ENCODE assay signal across 16 cellular contexts in the genomic region with DNA sequence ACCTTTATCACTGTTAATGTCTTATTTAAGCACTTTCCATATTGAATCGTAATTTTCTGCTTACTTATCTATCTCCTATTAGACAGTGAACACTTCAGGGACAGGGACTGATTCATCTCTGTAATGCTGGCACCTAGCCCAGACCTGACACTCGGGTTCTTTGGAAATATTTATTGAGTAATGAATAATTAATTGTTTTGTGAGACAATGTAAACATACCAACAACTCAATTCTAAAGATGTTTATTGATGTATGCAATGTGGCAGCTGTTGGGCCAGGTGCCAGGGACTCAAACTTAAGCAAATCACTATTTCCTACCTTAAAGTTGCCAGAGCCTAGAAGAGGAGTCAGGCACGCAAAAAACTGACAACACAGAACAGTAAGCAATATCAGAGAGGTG.
A peak's percentile ranks its signal among the peaks of the same experiment; 100 is the strongest.
DNase-seq lines count a peak whose midpoint lies in the region; ATAC-seq and TF ChIP-seq lines count a peak whose summit lies in the region.
"Had no signal": no experiment of that assay in that cellular context is flagged by ENCODE, and none has a peak within 500 bp of the region (broad histone marks: within the 10 kb centered on the region; RNA-seq: fewer than 3 reads in every experiment).

No MANE protein-coding gene starts in this region.

- 64% methylated on average over 3 of the region's 3 CpGs for WGBS in mammary epithelial cell (ENCODE audit: low coverage, missing lambda C conversion rate)

- H3K27ac ChIP-seq in mammary epithelial cell (ENCODE audit: insufficient read depth, low read depth, low read length): no peak overlapping the region
- H3K27ac ChIP-seq: lower lobe of right lung, stomach had no signal

- no peak overlapping the region for H3K9ac ChIP-seq in mammary epithelial cell (ENCODE audit: insufficient read depth, low read length)

- DNase-seq in NCI-H146 (lab: John Stamatoyannopoulos, UW) (peak; percentile 9), NCI-H146 treated with DMSO at 0.1 percent for 48 hours (lab: John Stamatoyannopoulos, UW; ENCODE audit: unreplicated experiment) (no peak), NCI-H345 treated with DMSO at 0.1 percent for 48 hours (lab: John Stamatoyannopoulos, UW; ENCODE audit: unreplicated experiment) (peak; percentile 79), mammary epithelial cell (peak; percentile 41), pons (ENCODE audit: low spot score) (peak; percentile 15), NCI-H1048 (lab: John Stamatoyannopoulos, UW) (no peak), Kasumi-1 (lab: John Stamatoyannopoulos, UW) (no peak)
- DNase-seq: activated CD4-positive, alpha-beta memory T cell treated with anti-CD3 and anti-CD28 coated beads, Interleukin-2, amount 10 ng/mL, durations not matched to agents 7 days and 5 days; activated naive CD4-positive, alpha-beta T cell treated with Interleukin-2 at 50 U/mL for 16 hours; cerebellar nuclear complex; lower lobe of right lung; NCI-H1436; stimulated activated CD4-positive, alpha-beta T cell treated with anti-CD3 and anti-CD28 coated beads, Interleukin-4, amount 100 ng/mL, for 24 hours; stomach; SW 1271 had no signal

- no peaks in the 10 kb centered on the region for H3K79me2 ChIP-seq in mammary epithelial cell (ENCODE audit: insufficient read depth, low read length)

- no peak overlapping the region for H3K4me3 ChIP-seq in mammary epithelial cell (replicated peaks in 1 of 3; ENCODE audit: insufficient read depth in 1 of 3, low read depth in 2 of 3, low read length in 3 of 3)
- H3K4me3 ChIP-seq: lower lobe of right lung, stomach had no signal

- in situ Hi-C loops in mammary epithelial cell (cut with MboI; ENCODE audit: low sequenced_read_pairs in 2 of 2): no loop called here

- ATAC-seq in GM18520 (IDR thresholded peaks at IDR 0.05; ENCODE audit: unreplicated experiment): no peak
- ATAC-seq: lower lobe of right lung had no signal

- no peak overlapping the region for H3K4me2 ChIP-seq in mammary epithelial cell (ENCODE audit: insufficient read depth, low read depth, low read length)

- no peaks in the 10 kb centered on the region for H3K36me3 ChIP-seq in mammary epithelial cell (ENCODE audit: insufficient read depth, low read length)
- H3K36me3 ChIP-seq: lower lobe of right lung, stomach had no signal

- dilution Hi-C loops in mammary epithelial cell (cut with HindIII; ENCODE audit: low sequenced_read_pairs): no loop called here

- CTCF ChIA-PET in mammary epithelial cell (lab: Charles Lee; ENCODE audit: low non-redundant PET): interaction anchor here (0.7 kb wide), 1 partner anchor 788 kb away, joined by 3 read pairs; no protein-coding TSS in a partner anchor

- H3K9me3 ChIP-seq in mammary epithelial cell (replicated peaks; ENCODE audit: insufficient read depth, low read length): no peaks in the 10 kb centered on the region
- H3K9me3 ChIP-seq: lower lobe of right lung, stomach had no signal

- no TSS peak for BruUV-seq in mammary epithelial cell (replicated peaks; lab: Mats Ljungman, UMichigan)

- H3K27me3 ChIP-seq in mammary epithelial cell (ENCODE audit: insufficient read depth, low read length): no peaks in the 10 kb centered on the region
- H3K27me3 ChIP-seq: stomach had no signal

- no peak for TF ChIP-seq CTCF in mammary epithelial cell (conservative IDR thresholded peaks at IDR 0.05 in 1 of 2, IDR thresholded peaks at IDR 0.05 in 1 of 2; ENCODE audit: extremely low read depth in 1 of 2, insufficient read depth in 1 of 2, low read depth in 1 of 2, low read length in 2 of 2)

- no peaks in the 10 kb centered on the region for H3K4me1 ChIP-seq in mammary epithelial cell (ENCODE audit: insufficient read depth, low read length)
- H3K4me1 ChIP-seq: lower lobe of right lung had no signal

- H4K20me1 ChIP-seq in mammary epithelial cell (ENCODE audit: insufficient read depth, low read length): no peaks in the 10 kb centered on the region

- no peak overlapping the region for H2AFZ ChIP-seq in mammary epithelial cell (ENCODE audit: low read depth, low read length)

- intact Hi-C loops in mammary epithelial cell (cut with micrococcal nuclease): no loop called here

Comparison
In these comparisons a context has a peak if more than half of its experiments do, and no peak if none do; other contexts are left out.
1. DNase-seq: peak in NCI-H146 (single experiment), NCI-H345 treated with DMSO at 0.1 percent for 48 hours (single experiment), mammary epithelial cell (single experiment) and pons (single experiment); none in NCI-H146 treated with DMSO at 0.1 percent for 48 hours (single experiment), NCI-H1048 (single experiment) and Kasumi-1 (0 of 2).